ENCODE assay signal across 10 cellular contexts in genomic region chr7:114606100-114606499, GRCh38.
"Had no signal": no experiment of that assay in that cellular context is flagged by ENCODE, and none has a peak within 500 bp of the region (broad histone marks: within the 10 kb centered on the region; RNA-seq: fewer than 3 reads in every experiment).

No MANE protein-coding gene starts in this region.

- H3K4me3 ChIP-seq: GM23248, HAP-1, K562 had no signal

- ATAC-seq: HCT116, K562 had no signal

- FAIRE-seq: HTR-8/SVneo, K562 had no signal

- H3K27ac ChIP-seq: GM23248 had no signal

- DNase-seq: GM23248, GOT3, H7, HFFc6, IMR-90, KG1 had no signal

- H3K4me1 ChIP-seq: HAP-1 had no signal

- H2AFZ ChIP-seq: GM23248 had no signal

- H3K36me3 ChIP-seq: HAP-1 had no signal

- H3K9me3 ChIP-seq: HAP-1 had no signal

- H3K9ac ChIP-seq: GM23248 had no signal
